ENCODE assay signal across 25 cellular contexts in genomic region chr19:32519023-32519422, GRCh38.
DNase-seq lines count a peak whose midpoint lies in the region; ATAC-seq and TF ChIP-seq lines count a peak whose summit lies in the region.
"Had no signal": no experiment of that assay in that cellular context is flagged by ENCODE, and none has a peak within 500 bp of the region (broad histone marks: within the 10 kb centered on the region; RNA-seq: fewer than 3 reads in every experiment).

No MANE protein-coding gene starts in this region.

- peak overlapping the region; percentile 66 to 81 for H3K27ac Mint-ChIP-seq in natural killer cell
- H3K27ac Mint-ChIP-seq: activated CD4-positive, alpha-beta T cell treated with anti-CD3 and anti-CD28 coated beads, Interleukin-2, amount 10 ng/mL, durations not matched to agents 24 days and 14 days; activated naive CD8-positive, alpha-beta T cell; stimulated activated naive CD8-positive, alpha-beta T cell treated with anti-CD3 and anti-CD28 coated beads, Interleukin-15, Interleukin-2, amounts not matched to agents 100 ng/mL and 50 ng/mL, for 24 hours had no signal

- no peaks in the 10 kb centered on the region for H3F3A ChIP-seq in MM.1S (ENCODE audit: insufficient read depth, low read length)

- intact Hi-C loops in natural killer cell (cut with micrococcal nuclease), result no loop called here

- H3K4me2 ChIP-seq in MM.1S (ENCODE audit: low read depth, low read length), result no peak overlapping the region

- peak; percentile 29 to 67 (median 44) for ATAC-seq in natural killer cell
- ATAC-seq: body of pancreas, esophagus mucosa, heart right ventricle had no signal

- no peak overlapping the region for H3K9ac ChIP-seq in MM.1S (ENCODE audit: low read length)

- peaks cover 29 to 32% of the 10 kb centered on the region in 2 donors for H3K4me1 Mint-ChIP-seq in natural killer cell

- no peak overlapping the region for H3K4me3 ChIP-seq in MM.1S (ENCODE audit: low read length)
- no peak overlapping the region for H3K4me3 ChIP-seq in cardiac fibroblast (replicated peaks in 1 of 2; ENCODE audit: low read depth in 2 of 2, low read length in 2 of 2)
- H3K4me3 ChIP-seq: body of pancreas, dorsolateral prefrontal cortex, heart right ventricle, right atrium auricular region, SJSA1, upper lobe of left lung had no signal

- no peaks in the 10 kb centered on the region for H3K9me2 ChIP-seq in MM.1S (replicated peaks; ENCODE audit: insufficient read depth, low read length)

- DNase-seq in DMS 273 (lab: John Stamatoyannopoulos, UW; ENCODE audit: unreplicated experiment) (peak; percentile 9), DMS 273 treated with DMSO at 0.1 percent for 48 hours (lab: John Stamatoyannopoulos, UW) (no peak), MM.1S (peak; percentile 14), cardiac fibroblast (ENCODE audit: low read depth in 2 of 2) (peak; percentile 27 to 45), natural killer cell (no peak), NCI-H510A treated with DMSO at 0.1 percent for 48 hours (lab: John Stamatoyannopoulos, UW) (no peak), COLO668 (lab: John Stamatoyannopoulos, UW; ENCODE audit: unreplicated experiment) (no peak), amygdala (lab: John Stamatoyannopoulos, UW) (no peak)
- DNase-seq: activated CD4-positive, alpha-beta T cell treated with anti-CD3 and anti-CD28 coated beads, Interleukin-2, amount 10 ng/mL, durations not matched to agents 24 days and 14 days; activated T-cell treated with anti-CD3 and anti-CD28 coated beads for 4 hours; body of pancreas; C1 segment of cervical spinal cord; DMS79; dorsolateral prefrontal cortex; heart right ventricle; mesendoderm; NCI-H1930; upper lobe of left lung had no signal

- H3K36me3 ChIP-seq in MM.1S (replicated peaks; ENCODE audit: insufficient read depth, low read length), result no peaks in the 10 kb centered on the region
- H3K36me3 ChIP-seq: heart right ventricle, neutrophil, right atrium auricular region, SJSA1, upper lobe of left lung had no signal

- H3K9me3 ChIP-seq in MM.1S (replicated peaks; ENCODE audit: insufficient read depth, low read length), result no peaks in the 10 kb centered on the region
- H3K9me3 ChIP-seq: body of pancreas, neutrophil, upper lobe of left lung had no signal

- H3K36me3 Mint-ChIP-seq in natural killer cell, result no peaks in the 10 kb centered on the region

- H3K4me1 ChIP-seq in MM.1S (ENCODE audit: low read length), result peaks cover 5% of the 10 kb centered on the region; the same call in 1 of the 2 replicates
- H3K4me1 ChIP-seq: body of pancreas, heart right ventricle, right atrium auricular region, SJSA1, upper lobe of left lung had no signal

- no peaks in the 10 kb centered on the region for H3K27me3 ChIP-seq in MM.1S (replicated peaks; ENCODE audit: insufficient read depth, low read length)
- H3K27me3 ChIP-seq: body of pancreas, right atrium auricular region, SJSA1, upper lobe of left lung had no signal

- H3K4me3 Mint-ChIP-seq in natural killer cell, result peak overlapping the region; percentile 65
- H3K4me3 Mint-ChIP-seq: activated CD4-positive, alpha-beta T cell treated with anti-CD3 and anti-CD28 coated beads, Interleukin-2, amount 10 ng/mL, durations not matched to agents 24 days and 14 days; activated naive CD8-positive, alpha-beta T cell; stimulated activated naive CD8-positive, alpha-beta T cell treated with anti-CD3 and anti-CD28 coated beads, Interleukin-15, Interleukin-2, amounts not matched to agents 100 ng/mL and 50 ng/mL, for 24 hours had no signal

- TF ChIP-seq CTCF in MM.1S (IDR thresholded peaks at IDR 0.05; ENCODE audit: low read length) (no peak), cardiac fibroblast (IDR thresholded peaks at IDR 0.05; ENCODE audit: low read depth, low read length) (no peak), natural killer cell (IDR thresholded peaks at IDR 0.05) (no peak)

- no peaks in the 10 kb centered on the region for H4K20me1 ChIP-seq in MM.1S (ENCODE audit: insufficient read depth, low read length)

- no peak overlapping the region for H3K27ac ChIP-seq in MM.1S (ENCODE audit: low read length)
- H3K27ac ChIP-seq: 22Rv1, body of pancreas, dorsolateral prefrontal cortex, heart right ventricle, neutrophil, right atrium auricular region, SJSA1, upper lobe of left lung had no signal

- no peak overlapping the region for H2AFZ ChIP-seq in MM.1S (ENCODE audit: low read length)

- H3K27me3 Mint-ChIP-seq in natural killer cell (ENCODE audit: low read depth in 2 of 2), result no peaks in the 10 kb centered on the region
- H3K27me3 Mint-ChIP-seq: activated CD4-positive, alpha-beta T cell treated with anti-CD3 and anti-CD28 coated beads, Interleukin-2, amount 10 ng/mL, durations not matched to agents 24 days and 14 days; activated naive CD8-positive, alpha-beta T cell; stimulated activated naive CD8-positive, alpha-beta T cell treated with anti-CD3 and anti-CD28 coated beads, Interleukin-15, Interleukin-2, amounts not matched to agents 100 ng/mL and 50 ng/mL, for 24 hours had no signal

- no peaks in the 10 kb centered on the region for H3K79me2 ChIP-seq in MM.1S (ENCODE audit: low read length)

- H3K9me3 Mint-ChIP-seq in natural killer cell, result peaks cover 0 to 3% of the 10 kb centered on the region in 2 donors

Comparison
In these comparisons a context has a peak if more than half of its experiments do, and no peak if none do; other contexts are left out.
1. DNase-seq: peak in DMS 273 (single experiment), MM.1S (single experiment) and cardiac fibroblast (2 of 2); none in DMS 273 treated with DMSO at 0.1 percent for 48 hours (single experiment), natural killer cell (single experiment), NCI-H510A treated with DMSO at 0.1 percent for 48 hours (single experiment), COLO668 (single experiment) and amygdala (0 of 56).